Comparison of ENCODE assay signal across 24 cellular contexts in the genomic region with DNA sequence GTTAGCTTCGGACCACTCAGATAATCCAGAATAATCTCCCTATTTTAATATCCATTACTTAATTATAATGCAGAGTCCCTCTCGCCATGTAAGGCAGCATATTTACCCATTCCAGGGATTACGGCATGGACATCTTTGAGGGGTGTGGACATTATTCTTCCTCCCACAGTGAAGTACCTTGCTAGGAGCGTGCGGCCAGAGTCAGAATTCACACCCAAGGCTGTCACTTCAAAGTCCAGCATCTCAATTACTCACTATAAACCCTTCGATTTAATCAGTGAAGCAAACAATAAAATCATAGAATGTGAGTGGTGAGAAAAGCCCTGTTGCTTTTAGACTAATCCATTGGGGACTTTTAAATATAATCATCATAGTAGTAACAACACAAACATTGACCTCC. TPM values are rescaled to one million over a fixed set of nuclear protein-coding genes. Genes with fewer than 3 reads are reported as not detected.
"Had no signal": no experiment of that assay in that cellular context is flagged by ENCODE, and none has a peak within 500 bp of the region (broad histone marks: within the 10 kb centered on the region; RNA-seq: fewer than 3 reads in every experiment).

No MANE protein-coding gene starts in this region.

- DNase-seq: heart right ventricle; islet precursor cell; lower lobe of right lung; mammary epithelial cell; mesenchymal stem cell; naive B cell; natural killer cell; nephron progenitor cell; ovary; retina; right lobe of liver; spleen; stimulated activated CD4-positive, alpha-beta T cell treated with anti-CD3 and anti-CD28 coated beads, Interleukin-4, amount 100 ng/mL, for 24 hours; stimulated activated naive CD4-positive, alpha-beta T cell; tibial artery; trophoblast cell; upper lobe of right lung had no signal

- H3K4me1 ChIP-seq: right lobe of liver, spleen had no signal

- H3K36me3 ChIP-seq: heart right ventricle, lower lobe of right lung, ovary, right lobe of liver, spleen, suprapubic skin, thoracic aorta, tibial artery, upper lobe of right lung had no signal

- H3K9me3 ChIP-seq: heart right ventricle, lower lobe of right lung, ovary, right lobe of liver, spleen, suprapubic skin, thoracic aorta, tibial artery, upper lobe of right lung had no signal

- ATAC-seq: heart right ventricle; left lobe of liver; lower lobe of right lung; natural killer cell; right lobe of liver; stimulated activated effector memory CD8-positive, alpha-beta T cell treated with anti-CD3 and anti-CD28 coated beads, Interleukin-12 subunit alpha, Interleukin-12 subunit beta, amount 100 ng/mL, for 72 hours; upper lobe of right lung had no signal

- H3K4me3 ChIP-seq: heart right ventricle, hepatocyte, lower lobe of right lung, ovary, right lobe of liver, skin epidermis, spleen, suprapubic skin, thoracic aorta, tibial artery, upper lobe of right lung had no signal

- H3K27me3 ChIP-seq: heart right ventricle, hepatocyte, ovary, right lobe of liver, suprapubic skin, tibial artery, upper lobe of right lung had no signal

- FAIRE-seq: urothelium cell line had no signal

- H3K27ac ChIP-seq: hepatocyte, lower lobe of right lung, ovary, right lobe of liver, skin epidermis, spleen, suprapubic skin, thoracic aorta, tibial artery, upper lobe of right lung had no signal

RNA-seq across cellular contexts. Expression of a gene that starts 11.6 kb away (rescaled TPM):
- total RNA-seq: natural killer cell had no signal
